4 cellular contexts compared by ENCODE assay signal in the genomic region with DNA sequence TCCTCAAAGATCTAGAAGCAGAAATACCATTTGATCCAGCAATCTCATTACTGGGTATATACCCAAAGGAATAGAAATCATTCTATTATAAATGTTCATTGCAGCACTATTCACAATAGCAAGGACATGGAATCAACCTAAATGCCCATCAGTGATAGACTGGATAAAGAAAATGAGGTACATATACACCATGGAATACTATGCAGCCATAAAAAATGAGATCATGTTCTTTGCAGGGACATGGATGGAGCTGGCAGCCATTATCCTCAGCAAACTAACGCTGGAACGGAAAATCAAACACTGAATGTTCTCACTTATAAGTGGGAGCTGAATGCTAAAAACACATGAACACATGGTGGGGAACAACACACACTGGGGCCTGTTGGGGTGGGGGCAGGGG. TPM values are rescaled to one million over a fixed set of nuclear protein-coding genes. Genes with fewer than 3 reads are reported as not detected.
"Had no signal": no experiment of that assay in that cellular context is flagged by ENCODE, and none has a peak within 500 bp of the region (broad histone marks: within the 10 kb centered on the region; RNA-seq: fewer than 3 reads in every experiment).

No MANE protein-coding gene starts in this region.

RNA-seq across cellular contexts. Expression of a gene that starts 44.6 kb away (rescaled TPM):
- total RNA-seq: LHCN-M2, M059J, MCF 10A, NCI-H460 had no signal
